22 cellular contexts compared by ENCODE assay signal in genomic region chr12:57504033-57504432, GRCh38. TPM values are rescaled to one million over a fixed set of nuclear protein-coding genes. Genes with fewer than 3 reads are reported as not detected.
DNase-seq lines count a peak whose midpoint lies in the region; ATAC-seq, FAIRE-seq and TF ChIP-seq lines count a peak whose summit lies in the region.
"Had no signal": no experiment of that assay in that cellular context is flagged by ENCODE, and none has a peak within 500 bp of the region (broad histone marks: within the 10 kb centered on the region; RNA-seq: fewer than 3 reads in every experiment).

No MANE protein-coding gene starts in this region.

- TF ChIP-seq CTCF in activated CD8-positive, alpha-beta T cell treated with anti-CD3 and anti-CD28 coated beads for 36 hours (IDR thresholded peaks at IDR 0.05): no peak
- no peak for TF ChIP-seq CTCF in A549 (IDR thresholded peaks at IDR 0.05)
- no peak for TF ChIP-seq CTCF in K562 (IDR thresholded peaks at IDR 0.05 in 2 of 3, conservative IDR thresholded peaks at IDR 0.05 in 1 of 3; ENCODE audit: insufficient read depth in 2 of 3, low read depth in 1 of 3, low read length in 3 of 3)
- TF ChIP-seq CTCF in mesothelial cell of epicardium (IDR thresholded peaks at IDR 0.05; ENCODE audit: unreplicated experiment): no peak

- POLR2A ChIA-PET in activated CD8-positive, alpha-beta T cell treated with anti-CD3 and anti-CD28 coated beads, Interleukin-2, amount 10 ng/mL, durations not matched to agents 7 days and 5 days (lab: Charles Lee): interaction anchor here (1.4 to 4.5 kb wide), 2 partner anchors 15 to 27 kb away, joined by 4 to 20 read pairs; partner anchors contain the start of gene DDIT3
- POLR2A ChIA-PET in activated CD8-positive, alpha-beta T cell treated with anti-CD3 and anti-CD28 coated beads for 36 hours (lab: Charles Lee): interaction anchor here (1.7 to 3.4 kb wide), 2 partner anchors 14 to 43 kb away, joined by 4 to 26 read pairs; partner anchors contain the start of gene DCTN2
- POLR2A ChIA-PET in A549 (lab: Yijun Ruan, JAX) (interaction anchor here (0.7 kb wide), 1 partner anchor 14 kb away, joined by 4 read pairs; no protein-coding TSS in a partner anchor), K562 (lab: Yijun Ruan, JAX) (interaction anchor here (0.9 to 7.1 kb wide), 4 partner anchors 12 to 78 kb away, joined by 3 to 184 read pairs (median 4); partner anchors contain the start of gene DDIT3)

- no peak overlapping the region for H2AFZ ChIP-seq in K562 (ENCODE audit: low read depth, low read length)

- intact Hi-C loops in activated CD8-positive, alpha-beta T cell treated with anti-CD3 and anti-CD28 coated beads for 36 hours (cut with micrococcal nuclease): no loop called here
- intact Hi-C loops in K562 (cut with micrococcal nuclease): no loop called here

- TF ChIP-seq POLR2A in A549 (IDR thresholded peaks at IDR 0.05; ENCODE audit: low read length) (no peak), K562 (conservative IDR thresholded peaks at IDR 0.05) (no peak)

- FAIRE-seq in A549 (lab: Jason Lieb, UNC) (no peak), K562 (lab: Jason Lieb, UNC) (no peak)
- FAIRE-seq: D721Med, G401.6 had no signal

- H3K4me2 ChIP-seq in A549 (no peak overlapping the region), K562 (ENCODE audit: insufficient read depth, low read length) (no peak overlapping the region)

- no TSS peak for BruUV-seq in K562 (replicated peaks; lab: Mats Ljungman, UMichigan)

- peak overlapping the region in 1 of 2 experiments; percentile 45; a peak in 1 of 4 replicates for H3K9ac ChIP-seq in K562 (ENCODE audit: insufficient read depth in 1 of 2, low read depth in 2 of 2, low read length in 2 of 2)

- in situ Hi-C loops in K562 (cut with MboI): no loop called here

- H3K27me3 Mint-ChIP-seq in activated CD8-positive, alpha-beta T cell treated with anti-CD3 and anti-CD28 coated beads, Interleukin-2, amount 10 ng/mL, durations not matched to agents 7 days and 5 days (ENCODE audit: low read depth): no peaks in the 10 kb centered on the region
- no peaks in the 10 kb centered on the region for H3K27me3 Mint-ChIP-seq in activated CD8-positive, alpha-beta T cell treated with anti-CD3 and anti-CD28 coated beads for 36 hours
- H3K27me3 Mint-ChIP-seq in mesothelial cell of epicardium (ENCODE audit: low read depth): no peaks in the 10 kb centered on the region
- H3K27me3 Mint-ChIP-seq: CD4-positive, alpha-beta memory T cell had no signal

- peaks cover 59% of the 10 kb centered on the region for H3K36me3 Mint-ChIP-seq in activated CD8-positive, alpha-beta T cell treated with anti-CD3 and anti-CD28 coated beads, Interleukin-2, amount 10 ng/mL, durations not matched to agents 7 days and 5 days (ENCODE audit: low read depth)
- peaks cover 57% of the 10 kb centered on the region for H3K36me3 Mint-ChIP-seq in activated CD8-positive, alpha-beta T cell treated with anti-CD3 and anti-CD28 coated beads for 36 hours (ENCODE audit: low read depth)
- H3K36me3 Mint-ChIP-seq in mesothelial cell of epicardium: peaks cover 51% of the 10 kb centered on the region

- no peaks in the 10 kb centered on the region for H4K20me1 ChIP-seq in K562 (replicated peaks; ENCODE audit: control insufficient read depth, insufficient read depth, low read length)

- no peaks in the 10 kb centered on the region for H3K4me1 Mint-ChIP-seq in activated CD8-positive, alpha-beta T cell treated with anti-CD3 and anti-CD28 coated beads, Interleukin-2, amount 10 ng/mL, durations not matched to agents 7 days and 5 days (ENCODE audit: low read depth)
- H3K4me1 Mint-ChIP-seq in activated CD8-positive, alpha-beta T cell treated with anti-CD3 and anti-CD28 coated beads for 36 hours (ENCODE audit: low read depth): peaks cover 3% of the 10 kb centered on the region
- no peaks in the 10 kb centered on the region for H3K4me1 Mint-ChIP-seq in mesothelial cell of epicardium

- CTCF ChIA-PET in activated CD8-positive, alpha-beta T cell treated with anti-CD3 and anti-CD28 coated beads, Interleukin-2, amount 10 ng/mL, durations not matched to agents 7 days and 5 days (lab: Charles Lee): interaction anchor here (1.0 to 2.5 kb wide), 2 partner anchors 27 to 45 kb away, joined by 4 to 7 read pairs; no protein-coding TSS in a partner anchor
- CTCF ChIA-PET in activated CD8-positive, alpha-beta T cell treated with anti-CD3 and anti-CD28 coated beads for 36 hours (lab: Charles Lee): interaction anchor here (2.3 kb wide), 1 partner anchor 11 kb away, joined by 9 read pairs; no protein-coding TSS in a partner anchor
- CTCF ChIA-PET in A549 (lab: Yijun Ruan, JAX) (interaction anchor here (0.6 to 2.4 kb wide), 4 partner anchors 8 to 133 kb away, joined by 3 to 11 read pairs (median 6); no protein-coding TSS in a partner anchor), K562 (lab: Yijun Ruan, JAX; ENCODE audit: low intra/inter-chr PET ratio) (no interaction called here)

- 86% methylated on average over 3 of the region's 3 CpGs for WGBS in A549 (ENCODE audit: missing lambda C conversion rate)
- 90% methylated on average over 3 of the region's 3 CpGs for WGBS in K562 (ENCODE audit: insufficient coverage, low coverage, missing lambda C conversion rate)

- H3K36me3 ChIP-seq in K562 (ENCODE audit: control insufficient read depth, insufficient read depth, low read length): peaks cover 68% of the 10 kb centered on the region; the same call in 2 of the 3 replicates

- no peaks in the 10 kb centered on the region for H3K27me3 ChIP-seq in K562 (ENCODE audit: control insufficient read depth in 2 of 2, insufficient read depth in 2 of 2, low read length in 2 of 2)

- no peak for ATAC-seq in activated CD8-positive, alpha-beta T cell treated with anti-CD3 and anti-CD28 coated beads, Interleukin-2, amount 10 ng/mL, durations not matched to agents 7 days and 5 days
- ATAC-seq in activated CD8-positive, alpha-beta T cell treated with anti-CD3 and anti-CD28 coated beads for 36 hours: no peak
- peak; percentile 25 to 52; a peak in 3 of 6 replicates for ATAC-seq in A549
- ATAC-seq in K562: peak; percentile 15
- ATAC-seq in HG03097 (IDR thresholded peaks at IDR 0.05; ENCODE audit: low FRiP score, unreplicated experiment): no peak
- ATAC-seq in HG03095 (IDR thresholded peaks at IDR 0.05; ENCODE audit: unreplicated experiment): no peak
- ATAC-seq: HCT116 had no signal

- H3K27ac Mint-ChIP-seq in activated CD8-positive, alpha-beta T cell treated with anti-CD3 and anti-CD28 coated beads, Interleukin-2, amount 10 ng/mL, durations not matched to agents 7 days and 5 days: peak overlapping the region; percentile 26
- H3K27ac Mint-ChIP-seq in activated CD8-positive, alpha-beta T cell treated with anti-CD3 and anti-CD28 coated beads for 36 hours: no peak overlapping the region
- peak overlapping the region; percentile 75 for H3K27ac Mint-ChIP-seq in mesothelial cell of epicardium

- H3K4me1 ChIP-seq in A549 (no peaks in the 10 kb centered on the region), K562 (replicated peaks in 1 of 2; ENCODE audit: control insufficient read depth in 2 of 2, insufficient read depth in 2 of 2, low read length in 2 of 2) (no peaks in the 10 kb centered on the region; a peak in 1 of 5 replicates)

- no peaks in the 10 kb centered on the region for H3K9me3 ChIP-seq in A549
- no peaks in the 10 kb centered on the region for H3K9me3 ChIP-seq in K562 (replicated peaks; ENCODE audit: control insufficient read depth, insufficient read depth, low read depth, low read length)

- no peak for TF ChIP-seq EP300 in A549 (IDR thresholded peaks at IDR 0.05)
- no peak for TF ChIP-seq EP300 in K562 (IDR thresholded peaks at IDR 0.05; ENCODE audit: low read length)

- H3K27ac ChIP-seq in A549 (no peak overlapping the region), K562 (ENCODE audit: extremely low read depth, low read depth, low read length) (no peak overlapping the region)
- H3K27ac ChIP-seq: 22Rv1, RWPE1 had no signal

- no peak for DNase-seq in activated CD8-positive, alpha-beta T cell treated with anti-CD3 and anti-CD28 coated beads, Interleukin-2, amount 10 ng/mL, durations not matched to agents 7 days and 5 days
- DNase-seq in activated CD8-positive, alpha-beta T cell treated with anti-CD3 and anti-CD28 coated beads for 36 hours: no peak
- DNase-seq in A549 (ENCODE audit: low read depth in 1 of 2, low spot score in 1 of 2) (no peak), K562 (ENCODE audit: extremely low read depth in 1 of 4, low spot score in 3 of 4) (no peak), mesothelial cell of epicardium (ENCODE audit: low spot score in 2 of 2, unreplicated experiment in 2 of 2) (no peak), COR-L47 (lab: John Stamatoyannopoulos, UW) (no peak)
- DNase-seq: CD4-positive, alpha-beta memory T cell; DMS79; KG1; NCI-H1048; NCI-H146; NCI-H2081; NCI-H748 treated with DMSO at 0.1 percent for 48 hours; OCI-M1 had no signal

- no peak overlapping the region for H3K4me3 ChIP-seq in A549
- H3K4me3 ChIP-seq in K562: no peak overlapping the region

- no peaks in the 10 kb centered on the region for H3K79me2 ChIP-seq in K562 (ENCODE audit: control insufficient read depth, insufficient read depth, low read length)

- no peaks in the 10 kb centered on the region for H3K9me1 ChIP-seq in K562 (ENCODE audit: control insufficient read depth, insufficient read depth, low read length)

- H3K9me3 Mint-ChIP-seq in activated CD8-positive, alpha-beta T cell treated with anti-CD3 and anti-CD28 coated beads, Interleukin-2, amount 10 ng/mL, durations not matched to agents 7 days and 5 days (ENCODE audit: insufficient read depth): no peaks in the 10 kb centered on the region
- peaks cover 2% of the 10 kb centered on the region for H3K9me3 Mint-ChIP-seq in activated CD8-positive, alpha-beta T cell treated with anti-CD3 and anti-CD28 coated beads for 36 hours
- peaks cover 4% of the 10 kb centered on the region for H3K9me3 Mint-ChIP-seq in mesothelial cell of epicardium
- H3K9me3 Mint-ChIP-seq: CD4-positive, alpha-beta memory T cell had no signal

- TF ChIP-seq RAD21 in A549 (conservative IDR thresholded peaks at IDR 0.05 in 1 of 2, IDR thresholded peaks at IDR 0.05 in 1 of 2): no peak
- no peak for TF ChIP-seq RAD21 in K562 (CRISPR knock-in tag; conservative IDR thresholded peaks at IDR 0.05 in 1 of 2, IDR thresholded peaks at IDR 0.05 in 1 of 2)

- H3K4me3 Mint-ChIP-seq in activated CD8-positive, alpha-beta T cell treated with anti-CD3 and anti-CD28 coated beads, Interleukin-2, amount 10 ng/mL, durations not matched to agents 7 days and 5 days: no peak overlapping the region
- H3K4me3 Mint-ChIP-seq in activated CD8-positive, alpha-beta T cell treated with anti-CD3 and anti-CD28 coated beads for 36 hours: no peak overlapping the region
- no peak overlapping the region for H3K4me3 Mint-ChIP-seq in mesothelial cell of epicardium
- H3K4me3 Mint-ChIP-seq: CD4-positive, alpha-beta memory T cell had no signal

RNA-seq across cellular contexts. Expression of gene MARS1, which starts 16.2 kb away (rescaled TPM):
- 100 to 1,000 TPM; 275 to 291 TPM for total RNA-seq in activated CD8-positive, alpha-beta T cell treated with anti-CD3 and anti-CD28 coated beads, Interleukin-2, amount 10 ng/mL, durations not matched to agents 7 days and 5 days
- total RNA-seq in activated CD8-positive, alpha-beta T cell treated with anti-CD3 and anti-CD28 coated beads for 36 hours: 100 to 1,000 TPM; 343 to 345 TPM
- polyA plus RNA-seq in A549 (2011; rRNA removed) (372 and 406 TPM in 2 replicates), A549 (2017; fragmentation: RNase III; extraction: RNeasy Plus Mini Kit Qiagen cat#74134 plus additional on column Dnase treatment) (209 to 230 TPM (median 227 TPM) in 3 replicates), K562 (2011; rRNA removed) (145 and 271 TPM in 2 replicates), K562 (2014; fragmentation: Illumina TruSeq; extraction: Trizol) (298 and 362 TPM in 2 replicates), K562 (2014; fragmentation: Nextera tagmentation; extraction: Ambion mirVana) (100 to 1,000 TPM; 117 to 168 TPM), K562 (2014; rRNA removed) (221 and 229 TPM in 2 replicates)
- polyA plus RNA-seq in A549 (2012; cell fraction: cytosol; rRNA removed): 236 and 247 TPM in 2 replicates
- 504 and 527 TPM in 2 replicates for polyA plus RNA-seq in A549 (2012; cell fraction: nucleus; rRNA removed)
- polyA minus RNA-seq in A549 (2011; rRNA and poly(A)+ RNA removed): 428 and 497 TPM in 2 replicates
- total RNA-seq in K562 (2011; cell fraction: chromatin; rRNA removed; ENCODE audit: low replicate concordance): 823 and 1,075 TPM in 2 replicates
- 517 and 536 TPM in 2 replicates for total RNA-seq in K562 (2011; cell fraction: nucleolus; rRNA removed)
- total RNA-seq in K562 (2011; cell fraction: nucleoplasm; rRNA removed): 605 and 612 TPM in 2 replicates
- total RNA-seq in K562 (2014; rRNA removed) (231 and 232 TPM in 2 replicates), K562 (2014; rRNA removed; fragmentation: Illumina TruSeq; extraction: Trizol) (220 and 245 TPM in 2 replicates), K562 (2015; rRNA removed; fragmentation: Illumina TruSeq; extraction: Trizol) (158 and 169 TPM in 2 replicates), K562 (2021) (339 and 382 TPM in 2 replicates), mesothelial cell of epicardium (163 to 192 TPM (median 177 TPM) in 3 replicates)
- 137 and 183 TPM in 2 replicates for polyA plus RNA-seq in K562 (2011; cell fraction: cytosol; rRNA removed)
- 838 and 1,308 TPM in 2 replicates for polyA plus RNA-seq in K562 (2011; cell fraction: nucleus; rRNA removed)
- polyA plus RNA-seq in K562 (2012): 210 and 555 TPM in 2 replicates
- 171 and 257 TPM in 2 replicates for polyA minus RNA-seq in K562 (2011; rRNA and poly(A)+ RNA removed)
- 105 and 116 TPM in 2 replicates for polyA minus RNA-seq in K562 (2011; cell fraction: cytosol; rRNA and poly(A)+ RNA removed)
- 226 and 398 TPM in 2 replicates for polyA minus RNA-seq in K562 (2011; cell fraction: nucleus; rRNA and poly(A)+ RNA removed)

RNA-seq across cellular contexts. Expression of gene DDIT3, which starts 16.3 kb away (rescaled TPM):
- total RNA-seq in activated CD8-positive, alpha-beta T cell treated with anti-CD3 and anti-CD28 coated beads, Interleukin-2, amount 10 ng/mL, durations not matched to agents 7 days and 5 days: 10 to 100 TPM; 14.9 to 15.0 TPM
- total RNA-seq in activated CD8-positive, alpha-beta T cell treated with anti-CD3 and anti-CD28 coated beads for 36 hours: 10 to 100 TPM; 28.0 TPM
- polyA plus RNA-seq in A549 (2011; rRNA removed) (73.1 and 93.0 TPM in 2 replicates), A549 (2017; fragmentation: RNase III; extraction: RNeasy Plus Mini Kit Qiagen cat#74134 plus additional on column Dnase treatment) (11.5 to 16.0 TPM (median 13.5 TPM) in 3 replicates), K562 (2011; rRNA removed) (99.0 and 118 TPM in 2 replicates), K562 (2014; fragmentation: Illumina TruSeq; extraction: Trizol) (83.9 and 103 TPM in 2 replicates), K562 (2014; fragmentation: Nextera tagmentation; extraction: Ambion mirVana) (100 to 1,000 TPM; 254 to 272 TPM), K562 (2014; rRNA removed) (87.2 and 127 TPM in 2 replicates)
- polyA plus RNA-seq in A549 (2012; cell fraction: cytosol; rRNA removed): 23.4 and 24.8 TPM in 2 replicates
- 27.5 and 41.9 TPM in 2 replicates for polyA plus RNA-seq in A549 (2012; cell fraction: nucleus; rRNA removed)
- 34.1 and 35.5 TPM in 2 replicates for polyA minus RNA-seq in A549 (2011; rRNA and poly(A)+ RNA removed)
- total RNA-seq in K562 (2011; cell fraction: chromatin; rRNA removed; ENCODE audit: low replicate concordance): 172 and 185 TPM in 2 replicates
- 119 and 124 TPM in 2 replicates for total RNA-seq in K562 (2011; cell fraction: nucleolus; rRNA removed)
- 106 and 127 TPM in 2 replicates for total RNA-seq in K562 (2011; cell fraction: nucleoplasm; rRNA removed)
- total RNA-seq in K562 (2014; rRNA removed) (68.2 and 89.9 TPM in 2 replicates), K562 (2014; rRNA removed; fragmentation: Illumina TruSeq; extraction: Trizol) (89.6 and 104 TPM in 2 replicates), K562 (2015; rRNA removed; fragmentation: Illumina TruSeq; extraction: Trizol) (53.7 and 59.1 TPM in 2 replicates), K562 (2021) (56.8 and 61.8 TPM in 2 replicates), mesothelial cell of epicardium (15.6 to 18.6 TPM (median 17.2 TPM) in 3 replicates)
- polyA plus RNA-seq in K562 (2011; cell fraction: cytosol; rRNA removed): 29.5 and 56.7 TPM in 2 replicates
- polyA plus RNA-seq in K562 (2011; cell fraction: nucleus; rRNA removed): 133 and 186 TPM in 2 replicates
- 99.5 and 353 TPM in 2 replicates for polyA plus RNA-seq in K562 (2012)
- 37.2 and 59.6 TPM in 2 replicates for polyA minus RNA-seq in K562 (2011; rRNA and poly(A)+ RNA removed)
- polyA minus RNA-seq in K562 (2011; cell fraction: cytosol; rRNA and poly(A)+ RNA removed): 22.3 and 23.0 TPM in 2 replicates
- 25.7 and 57.9 TPM in 2 replicates for polyA minus RNA-seq in K562 (2011; cell fraction: nucleus; rRNA and poly(A)+ RNA removed)

RNA-seq across cellular contexts. Expression of gene MBD6, which starts 18.6 kb away (rescaled TPM):
- 10 to 100 TPM; 68.4 to 71.4 TPM for total RNA-seq in activated CD8-positive, alpha-beta T cell treated with anti-CD3 and anti-CD28 coated beads, Interleukin-2, amount 10 ng/mL, durations not matched to agents 7 days and 5 days
- 10 to 100 TPM; 46.5 to 47.3 TPM for total RNA-seq in activated CD8-positive, alpha-beta T cell treated with anti-CD3 and anti-CD28 coated beads for 36 hours
- polyA plus RNA-seq in A549 (2011; rRNA removed) (4.6 and 7.3 TPM in 2 replicates), A549 (2017; fragmentation: RNase III; extraction: RNeasy Plus Mini Kit Qiagen cat#74134 plus additional on column Dnase treatment) (18.7 to 25.3 TPM (median 24.2 TPM) in 3 replicates), K562 (2011; rRNA removed) (2.0 and 6.8 TPM in 2 replicates), K562 (2014; fragmentation: Illumina TruSeq; extraction: Trizol) (14.1 and 20.3 TPM in 2 replicates), K562 (2014; fragmentation: Nextera tagmentation; extraction: Ambion mirVana) (1 to 10 TPM; 2.6 to 2.9 TPM), K562 (2014; rRNA removed) (12.2 and 19.8 TPM in 2 replicates)
- polyA plus RNA-seq in A549 (2012; cell fraction: cytosol; rRNA removed): 6.5 and 10.2 TPM in 2 replicates
- 23.1 and 25.7 TPM in 2 replicates for polyA plus RNA-seq in A549 (2012; cell fraction: nucleus; rRNA removed)
- polyA minus RNA-seq in A549 (2011; rRNA and poly(A)+ RNA removed): 10.5 and 16.5 TPM in 2 replicates
- total RNA-seq in K562 (2011; cell fraction: chromatin; rRNA removed; ENCODE audit: low replicate concordance): 77.3 and 118 TPM in 2 replicates
- 43.2 and 44.7 TPM in 2 replicates for total RNA-seq in K562 (2011; cell fraction: nucleolus; rRNA removed)
- total RNA-seq in K562 (2011; cell fraction: nucleoplasm; rRNA removed): 49.3 and 57.0 TPM in 2 replicates
- total RNA-seq in K562 (2014; rRNA removed) (4.7 and 6.3 TPM in 2 replicates), K562 (2014; rRNA removed; fragmentation: Illumina TruSeq; extraction: Trizol) (2.7 and 3.8 TPM in 2 replicates), K562 (2015; rRNA removed; fragmentation: Illumina TruSeq; extraction: Trizol) (3.6 and 6.1 TPM in 2 replicates), K562 (2021) (46.6 and 54.8 TPM in 2 replicates), mesothelial cell of epicardium (113 to 121 TPM (median 118 TPM) in 3 replicates)
- 1.1 and 1.4 TPM in 2 replicates for polyA plus RNA-seq in K562 (2011; cell fraction: cytosol; rRNA removed)
- 25.0 and 38.2 TPM in 2 replicates for polyA plus RNA-seq in K562 (2011; cell fraction: nucleus; rRNA removed)
- 21.1 and 37.7 TPM in 2 replicates for polyA plus RNA-seq in K562 (2012)
- polyA minus RNA-seq in K562 (2011; rRNA and poly(A)+ RNA removed): 1.7 and 4.1 TPM in 2 replicates
- polyA minus RNA-seq in K562 (2011; cell fraction: cytosol; rRNA and poly(A)+ RNA removed): 5.2 and 13.3 TPM in 2 replicates
- polyA minus RNA-seq in K562 (2011; cell fraction: nucleus; rRNA and poly(A)+ RNA removed): 15.5 and 20.1 TPM in 2 replicates

RNA-seq across cellular contexts. Expression of gene ARHGAP9, which starts 24.4 kb away (rescaled TPM):
- 100 to 1,000 TPM; 243 to 248 TPM for total RNA-seq in activated CD8-positive, alpha-beta T cell treated with anti-CD3 and anti-CD28 coated beads, Interleukin-2, amount 10 ng/mL, durations not matched to agents 7 days and 5 days
- total RNA-seq in activated CD8-positive, alpha-beta T cell treated with anti-CD3 and anti-CD28 coated beads for 36 hours: 100 to 1,000 TPM; 125 to 128 TPM
- polyA plus RNA-seq in A549 (2011; rRNA removed) (0.25 and 0.50 TPM in 2 replicates), A549 (2017; fragmentation: RNase III; extraction: RNeasy Plus Mini Kit Qiagen cat#74134 plus additional on column Dnase treatment) (0.20 to 0.29 TPM in 2 of 3 replicates, not detected in the other), K562 (2011; rRNA removed) (6.5 and 22.7 TPM in 2 replicates), K562 (2014; fragmentation: Illumina TruSeq; extraction: Trizol) (5.4 and 6.5 TPM in 2 replicates), K562 (2014; fragmentation: Nextera tagmentation; extraction: Ambion mirVana) (1 to 10 TPM; 1.5 to 2.0 TPM), K562 (2014; rRNA removed) (3.3 and 10.2 TPM in 2 replicates)
- 0.23 and 0.24 TPM in 2 replicates for polyA plus RNA-seq in A549 (2012; cell fraction: cytosol; rRNA removed)
- polyA plus RNA-seq in A549 (2012; cell fraction: nucleus; rRNA removed): 0.62 and 0.77 TPM in 2 replicates
- not detected in 2 replicates for polyA minus RNA-seq in A549 (2011; rRNA and poly(A)+ RNA removed)
- 8.4 and 15.8 TPM in 2 replicates for total RNA-seq in K562 (2011; cell fraction: chromatin; rRNA removed; ENCODE audit: low replicate concordance)
- 5.3 and 7.2 TPM in 2 replicates for total RNA-seq in K562 (2011; cell fraction: nucleolus; rRNA removed)
- total RNA-seq in K562 (2011; cell fraction: nucleoplasm; rRNA removed): 7.3 and 8.5 TPM in 2 replicates
- total RNA-seq in K562 (2014; rRNA removed) (3.8 and 4.6 TPM in 2 replicates), K562 (2014; rRNA removed; fragmentation: Illumina TruSeq; extraction: Trizol) (3.1 and 4.2 TPM in 2 replicates), K562 (2015; rRNA removed; fragmentation: Illumina TruSeq; extraction: Trizol) (5.1 and 5.8 TPM in 2 replicates), K562 (2021) (5.9 and 6.0 TPM in 2 replicates), mesothelial cell of epicardium (0.90 to 1.1 TPM in 2 of 3 replicates, not detected in the other)
- polyA plus RNA-seq in K562 (2011; cell fraction: cytosol; rRNA removed): 7.6 and 14.0 TPM in 2 replicates
- polyA plus RNA-seq in K562 (2011; cell fraction: nucleus; rRNA removed): 53.3 and 109 TPM in 2 replicates
- 5.2 and 15.6 TPM in 2 replicates for polyA plus RNA-seq in K562 (2012)
- 2.8 and 7.2 TPM in 2 replicates for polyA minus RNA-seq in K562 (2011; rRNA and poly(A)+ RNA removed)
- 1.5 and 8.5 TPM in 2 replicates for polyA minus RNA-seq in K562 (2011; cell fraction: cytosol; rRNA and poly(A)+ RNA removed)
- 4.3 and 13.0 TPM in 2 replicates for polyA minus RNA-seq in K562 (2011; cell fraction: nucleus; rRNA and poly(A)+ RNA removed)
- total RNA-seq: NCI-H460 had no signal

RNA-seq across cellular contexts. Expression of gene DCTN2, which starts 43.0 kb away (rescaled TPM):
- total RNA-seq in activated CD8-positive, alpha-beta T cell treated with anti-CD3 and anti-CD28 coated beads, Interleukin-2, amount 10 ng/mL, durations not matched to agents 7 days and 5 days: 10 to 100 TPM; 89.3 to 96.5 TPM
- 10 to 100 TPM; 66.2 to 68.6 TPM for total RNA-seq in activated CD8-positive, alpha-beta T cell treated with anti-CD3 and anti-CD28 coated beads for 36 hours
- 140 and 169 TPM in 2 replicates for polyA plus RNA-seq in A549 (2011; rRNA removed)
- polyA plus RNA-seq in A549 (2012; cell fraction: cytosol; rRNA removed): 83.3 and 106 TPM in 2 replicates
- 139 and 202 TPM in 2 replicates for polyA plus RNA-seq in A549 (2012; cell fraction: nucleus; rRNA removed)
- polyA plus RNA-seq in A549 (2017; fragmentation: RNase III; extraction: RNeasy Plus Mini Kit Qiagen cat#74134 plus additional on column Dnase treatment): 203 to 211 TPM (median 211 TPM) in 3 replicates
- polyA minus RNA-seq in A549 (2011; rRNA and poly(A)+ RNA removed): 155 and 160 TPM in 2 replicates
- total RNA-seq in K562 (2011; cell fraction: chromatin; rRNA removed; ENCODE audit: low replicate concordance): 253 and 274 TPM in 2 replicates
- 125 and 135 TPM in 2 replicates for total RNA-seq in K562 (2011; cell fraction: nucleolus; rRNA removed)
- 180 and 202 TPM in 2 replicates for total RNA-seq in K562 (2011; cell fraction: nucleoplasm; rRNA removed)
- total RNA-seq in K562 (2014; rRNA removed): 128 and 135 TPM in 2 replicates
- 114 and 115 TPM in 2 replicates for total RNA-seq in K562 (2014; rRNA removed; fragmentation: Illumina TruSeq; extraction: Trizol)
- 122 and 151 TPM in 2 replicates for total RNA-seq in K562 (2015; rRNA removed; fragmentation: Illumina TruSeq; extraction: Trizol)
- total RNA-seq in K562 (2021): 119 and 129 TPM in 2 replicates
- 137 and 161 TPM in 2 replicates for polyA plus RNA-seq in K562 (2011; rRNA removed)
- polyA plus RNA-seq in K562 (2011; cell fraction: cytosol; rRNA removed): 125 and 134 TPM in 2 replicates
- 140 and 175 TPM in 2 replicates for polyA plus RNA-seq in K562 (2011; cell fraction: nucleus; rRNA removed)
- 98.5 and 216 TPM in 2 replicates for polyA plus RNA-seq in K562 (2012)
- polyA plus RNA-seq in K562 (2014; fragmentation: Illumina TruSeq; extraction: Trizol): 255 and 270 TPM in 2 replicates
- 10 to 100 TPM; 43.6 to 64.7 TPM for polyA plus RNA-seq in K562 (2014; fragmentation: Nextera tagmentation; extraction: Ambion mirVana)
- 125 and 127 TPM in 2 replicates for polyA plus RNA-seq in K562 (2014; rRNA removed)
- 129 and 192 TPM in 2 replicates for polyA minus RNA-seq in K562 (2011; rRNA and poly(A)+ RNA removed)
- polyA minus RNA-seq in K562 (2011; cell fraction: cytosol; rRNA and poly(A)+ RNA removed): 103 and 129 TPM in 2 replicates
- 35.9 and 66.2 TPM in 2 replicates for polyA minus RNA-seq in K562 (2011; cell fraction: nucleus; rRNA and poly(A)+ RNA removed)
- 102 to 103 TPM (median 102 TPM) in 3 replicates for total RNA-seq in mesothelial cell of epicardium

Comparison
In these comparisons a context has a peak if more than half of its experiments do, and no peak if none do; other contexts are left out.
1. ATAC-seq: peak in A549 (2 of 2) and K562 (single experiment); none in activated CD8-positive, alpha-beta T cell treated with anti-CD3 and anti-CD28 coated beads, Interleukin-2, amount 10 ng/mL, durations not matched to agents 7 days and 5 days (single experiment), activated CD8-positive, alpha-beta T cell treated with anti-CD3 and anti-CD28 coated beads for 36 hours (single experiment), HG03097 (single experiment) and HG03095 (single experiment).